12 cellular contexts compared by ENCODE assay signal in genomic region chr11:119683783-119684182, GRCh38. TPM values are rescaled to one million over a fixed set of nuclear protein-coding genes. Genes with fewer than 3 reads are reported as not detected.
DNase-seq lines count a peak whose midpoint lies in the region; ATAC-seq and TF ChIP-seq lines count a peak whose summit lies in the region.
"Had no signal": no experiment of that assay in that cellular context is flagged by ENCODE, and none has a peak within 500 bp of the region (broad histone marks: within the 10 kb centered on the region; RNA-seq: fewer than 3 reads in every experiment).

No MANE protein-coding gene starts in this region.

- no peak overlapping the region for H3K23ac ChIP-seq in trophoblast cell (ENCODE audit: low read length)

- H3K9ac ChIP-seq in trophoblast cell (ENCODE audit: low read length): no peak overlapping the region

- H3K4me1 ChIP-seq in esophagus (ENCODE audit: control insufficient read depth in 2 of 2, insufficient read depth in 2 of 2, low read length in 1 of 2) (peaks cover 10 to 65% of the 10 kb centered on the region in 2 donors), trophoblast cell (ENCODE audit: control insufficient read depth in 1 of 2, insufficient read depth in 2 of 2, low read length in 2 of 2) (peaks cover 25 to 33% of the 10 kb centered on the region in 2 experiments)

- intact Hi-C loops in Calu3 (cut with micrococcal nuclease; ENCODE audit: unreplicated experiment): no loop called here

- H3K79me1 ChIP-seq in trophoblast cell (ENCODE audit: low read length): peaks cover 12% of the 10 kb centered on the region

- peak overlapping the region; percentile 71 for H3K18ac ChIP-seq in trophoblast cell (ENCODE audit: low read length)

- no TSS peak for BruUV-seq in Calu3 (replicated peaks; lab: Mats Ljungman, UMichigan)

- no peaks in the 10 kb centered on the region for H3K27me3 Mint-ChIP-seq in Calu3 (ENCODE audit: unreplicated experiment)

- H3K79me2 ChIP-seq in trophoblast cell (ENCODE audit: control insufficient read depth, insufficient read depth, low read length, poor library complexity): peaks cover 4% of the 10 kb centered on the region

- H3K27me3 ChIP-seq in esophagus (ENCODE audit: control insufficient read depth in 1 of 2, insufficient read depth in 2 of 2, low read length in 2 of 2) (no peaks in the 10 kb centered on the region), trophoblast cell (ENCODE audit: insufficient read depth, low read length) (no peaks in the 10 kb centered on the region)

- H3K36me3 ChIP-seq in esophagus (ENCODE audit: control insufficient read depth in 2 of 2, insufficient read depth in 2 of 2, low read length in 1 of 2): peaks cover 0 to 9% of the 10 kb centered on the region in 2 donors
- no peaks in the 10 kb centered on the region for H3K36me3 ChIP-seq in trophoblast cell (ENCODE audit: control insufficient read depth in 1 of 2, insufficient read depth in 2 of 2, low read length in 2 of 2)

- DNase-seq in Calu3: peak; percentile 85
- peak; percentile 15 for DNase-seq in RPMI8226
- DNase-seq in trophoblast cell: no peak
- no peak for DNase-seq in ecto neural progenitor cell (ENCODE audit: low spot score)
- DNase-seq in hypothalamus (lab: John Stamatoyannopoulos, UW): no peak
- DNase-seq in HuH-7 (ENCODE audit: low spot score): no peak
- DNase-seq: activated CD4-positive, alpha-beta T cell treated with anti-CD3 and anti-CD28 coated beads for 4 hours; activated effector memory CD4-positive, alpha-beta T cell treated with anti-CD3 and anti-CD28 coated beads, Interleukin-2, amount 50 U/mL, for 16 hours; central memory CD4-positive, alpha-beta T cell; NCI-H748 treated with DMSO at 0.1 percent for 48 hours had no signal

- H4K8ac ChIP-seq in trophoblast cell (ENCODE audit: low read depth, low read length): peak overlapping the region; percentile 68

- H3K4me1 Mint-ChIP-seq in Calu3 (ENCODE audit: low read depth, unreplicated experiment): peaks cover 11% of the 10 kb centered on the region

- peak overlapping the region; percentile 8 for H2AFZ ChIP-seq in trophoblast cell (ENCODE audit: insufficient read depth, low read length, poor library complexity)

- H2BK5ac ChIP-seq in trophoblast cell (ENCODE audit: low read depth, low read length, poor library complexity): peak overlapping the region; percentile 82

- no peaks in the 10 kb centered on the region for H3K9me3 Mint-ChIP-seq in Calu3 (ENCODE audit: low read depth, unreplicated experiment)

- H3K4me3 ChIP-seq in esophagus (ENCODE audit: low read depth in 1 of 2, low read length in 2 of 2): no peak overlapping the region
- H3K4me3 ChIP-seq in trophoblast cell (ENCODE audit: low read depth, low read length): no peak overlapping the region

- CTCF ChIA-PET in Calu3 (lab: Charles Lee): interaction anchor here (0.6 to 1.0 kb wide), 6 partner anchors 11 to 335 kb away, joined by 3 to 5 read pairs (median 3); partner anchors contain the start of gene NECTIN1

- H2BK120ac ChIP-seq in trophoblast cell (ENCODE audit: insufficient read depth, low read length, poor library complexity): peak overlapping the region; percentile 86

- H3K36me3 Mint-ChIP-seq in Calu3 (ENCODE audit: insufficient read depth, unreplicated experiment): no peaks in the 10 kb centered on the region

- TF ChIP-seq CTCF in Calu3 (IDR thresholded peaks at IDR 0.05; ENCODE audit: unreplicated experiment): no peak

- peak overlapping the region; percentile 53 for H2BK12ac ChIP-seq in trophoblast cell (ENCODE audit: low read length)

- peak overlapping the region; percentile 80 for H3K4ac ChIP-seq in trophoblast cell (ENCODE audit: low read depth, low read length)

- peak overlapping the region; percentile 84 for H4K12ac ChIP-seq in trophoblast cell (ENCODE audit: low read depth, low read length)

- peak overlapping the region; percentile 80 for H3K27ac Mint-ChIP-seq in Calu3 (ENCODE audit: unreplicated experiment)

- no peaks in the 10 kb centered on the region for H3K9me3 ChIP-seq in esophagus (ENCODE audit: control insufficient read depth in 2 of 2, insufficient read depth in 1 of 2, low read depth in 1 of 2, low read length in 1 of 2)
- H3K9me3 ChIP-seq in trophoblast cell (ENCODE audit: insufficient read depth, low read depth, low read length): no peaks in the 10 kb centered on the region

- H3K14ac ChIP-seq in trophoblast cell (ENCODE audit: low read length): peak overlapping the region; percentile 59

- WGBS in esophagus, 2 donors: 39 to 51% methylated on average over 9 of the region's 9 CpGs
- WGBS in trophoblast cell (ENCODE audit: extremely low coverage, insufficient coverage, insufficient read length): no CpG with 5 or more reads among the region's 9 CpGs

- peak overlapping the region; percentile 96 for H4K91ac ChIP-seq in trophoblast cell (ENCODE audit: low read depth, low read length)

- H3K27ac ChIP-seq in esophagus (ENCODE audit: low read depth in 2 of 2, low read length in 1 of 2) (peak overlapping the region; percentile 97 to 98), trophoblast cell (ENCODE audit: low read depth, low read length) (peak overlapping the region; percentile 52)

- H3K4me3 Mint-ChIP-seq in Calu3 (ENCODE audit: low read depth, unreplicated experiment): peak overlapping the region; percentile 34

- ATAC-seq in HG03460 (IDR thresholded peaks at IDR 0.05; ENCODE audit: unreplicated experiment): no peak

- no peak overlapping the region for H3K4me2 ChIP-seq in trophoblast cell (ENCODE audit: low read length)

- H2AK5ac ChIP-seq in trophoblast cell (ENCODE audit: low read length): peak overlapping the region; percentile 61

RNA-seq across cellular contexts. Expression of gene NECTIN1, which starts 45.2 kb away (rescaled TPM):
- 22.1 and 28.5 TPM in 2 replicates for total RNA-seq in Calu3 (2022)
- 10 to 100 TPM; 79.6 to 89.9 TPM for polyA plus RNA-seq in esophagus
- 16.6 and 16.8 TPM in 2 replicates for polyA plus RNA-seq in trophoblast cell (2013)

Comparison
In these comparisons a context has a peak if more than half of its experiments do, and no peak if none do; other contexts are left out.
1. DNase-seq: peak in Calu3 (single experiment) and RPMI8226 (single experiment); none in trophoblast cell (0 of 2), ecto neural progenitor cell (single experiment), hypothalamus (0 of 51) and HuH-7 (single experiment).